In genomic region chr9:36656842-36657241, GRCh38 we compare ENCODE assay signal across 22 cellular contexts.
"Had no signal": no experiment of that assay in that cellular context is flagged by ENCODE, and none has a peak within 500 bp of the region (broad histone marks: within the 10 kb centered on the region; RNA-seq: fewer than 3 reads in every experiment).

No MANE protein-coding gene starts in this region.

- DNase-seq: dermis blood vessel endothelial cell; dorsolateral prefrontal cortex; effector CD4-positive, alpha-beta T cell; effector memory CD4-positive, alpha-beta T cell; erythroblast; foreskin keratinocyte; heart left ventricle; hypothalamus; immature natural killer cell; islet precursor cell; kidney; kidney glomerular epithelial cell; left lung; left ventricle myocardium superior; lower lobe of right lung; mesenchymal stem cell; naive thymus-derived CD4-positive, alpha-beta T cell had no signal

- H3K36me3 ChIP-seq: esophagus muscularis mucosa, gastroesophageal sphincter, lower lobe of right lung had no signal

- ATAC-seq: foreskin keratinocyte; gastroesophageal sphincter; heart left ventricle; left lung; left ventricle myocardium superior; lower lobe of right lung; naive thymus-derived CD4-positive, alpha-beta T cell had no signal

- H3K4me3 ChIP-seq: coronary artery, dorsolateral prefrontal cortex, esophagus muscularis mucosa, gastroesophageal sphincter, heart left ventricle, hepatocyte, left lung, lower lobe of right lung had no signal

- H3K9me3 ChIP-seq: esophagus muscularis mucosa, gastroesophageal sphincter, left lung, lower lobe of right lung had no signal

- H3K27ac ChIP-seq: coronary artery, dorsolateral prefrontal cortex, epithelial cell of prostate, esophagus muscularis mucosa, foreskin keratinocyte, gastroesophageal sphincter, heart left ventricle, hepatocyte, left lung, lower lobe of right lung had no signal

- H3K4me1 ChIP-seq: esophagus muscularis mucosa, foreskin keratinocyte, gastroesophageal sphincter, heart left ventricle, left lung, lower lobe of right lung had no signal
